In genomic region chr12:68911197-68911718, GRCh38 we compare ENCODE assay signal across 1 cellular context.
TF ChIP-seq lines count a peak whose summit lies in the region.

No MANE protein-coding gene starts in this region.

TF ChIP-seq in HepG2, 621 proteins besides CTCF, POLR2A, EP300 and RAD21:
- TF ChIP-seq ZBTB43 (CRISPR knock-in tag; conservative IDR thresholded peaks at IDR 0.05) (no peak), ATF1 (CRISPR knock-in tag; IDR thresholded peaks at IDR 0.05) (no peak), HOXA7 (CRISPR knock-in tag; IDR thresholded peaks at IDR 0.05) (no peak), ZNF737 (CRISPR knock-in tag; IDR thresholded peaks at IDR 0.05; ENCODE audit: borderline replicate concordance) (no peak), MXD1 (CRISPR knock-in tag; IDR thresholded peaks at IDR 0.05) (no peak), KAT2B (IDR thresholded peaks at IDR 0.05; ENCODE audit: borderline replicate concordance, low read depth, low read length) (no peak), HMGXB4 (CRISPR knock-in tag; IDR thresholded peaks at IDR 0.05; ENCODE audit: borderline replicate concordance in 1 of 2, low read depth in 1 of 2) (no peak), ZBTB7A (CRISPR knock-in tag; IDR thresholded peaks at IDR 0.05) (no peak), ZNF646 (CRISPR knock-in tag; IDR thresholded peaks at IDR 0.05) (no peak), ZNF275 (CRISPR knock-in tag; IDR thresholded peaks at IDR 0.05; ENCODE audit: borderline replicate concordance) (no peak), GFI1 (CRISPR knock-in tag; IDR thresholded peaks at IDR 0.05; ENCODE audit: borderline replicate concordance) (no peak), HMGXB3 (CRISPR knock-in tag; IDR thresholded peaks at IDR 0.05; ENCODE audit: borderline replicate concordance) (no peak), ZZZ3 (CRISPR knock-in tag; IDR thresholded peaks at IDR 0.05; ENCODE audit: borderline replicate concordance) (no peak), ZNF619 (CRISPR knock-in tag; IDR thresholded peaks at IDR 0.05) (no peak), ATM (IDR thresholded peaks at IDR 0.05; ENCODE audit: borderline replicate concordance) (no peak), ZNF17 (CRISPR knock-in tag; IDR thresholded peaks at IDR 0.05) (no peak)
